ENCODE assay signal across 1 cellular context in genomic region chr6:100388868-100389519, GRCh38.
TF ChIP-seq lines count a peak whose summit lies in the region.

No MANE protein-coding gene starts in this region.

TF ChIP-seq in neural cell, 6 proteins besides CTCF, POLR2A, EP300 and RAD21 (continued from another document):
- TF ChIP-seq REST (IDR thresholded peaks at IDR 0.05; ENCODE audit: borderline replicate concordance) (no peak), EZH2 (IDR thresholded peaks at IDR 0.05; ENCODE audit: borderline replicate concordance, insufficient read depth, low read length, poor library complexity, severe bottlenecking) (no peak)
